Comparison of ENCODE assay signal across 21 cellular contexts in genomic region chrX:11125079-11125478, GRCh38. TPM values are rescaled to one million over a fixed set of nuclear protein-coding genes. Genes with fewer than 3 reads are reported as not detected.
A peak's percentile ranks its signal among the peaks of the same experiment; 100 is the strongest.
DNase-seq lines count a peak whose midpoint lies in the region; ATAC-seq, FAIRE-seq and TF ChIP-seq lines count a peak whose summit lies in the region.
"Had no signal": no experiment of that assay in that cellular context is flagged by ENCODE, and none has a peak within 500 bp of the region (broad histone marks: within the 10 kb centered on the region; RNA-seq: fewer than 3 reads in every experiment).

No MANE protein-coding gene starts in this region.

- no peaks in the 10 kb centered on the region for H3K9me3 ChIP-seq in small intestine (ENCODE audit: control insufficient read depth, low read depth)
- H3K9me3 ChIP-seq in aorta (ENCODE audit: control insufficient read depth, low read length): no peaks in the 10 kb centered on the region
- H3K9me3 ChIP-seq: Caco-2 had no signal

- no peak overlapping the region for H3K4me3 ChIP-seq in epithelial cell of esophagus (ENCODE audit: low read length)
- H3K4me3 ChIP-seq in small intestine (ENCODE audit: low read depth in 1 of 2, low read length in 2 of 2): no peak overlapping the region
- H3K4me3 ChIP-seq in aorta (ENCODE audit: low read length in 2 of 2): no peak overlapping the region

- intact Hi-C loops in left colon (cut with DNase I, micrococcal nuclease) (no loop called here), aorta (cut with DNase I) (no loop called here)

- 42 to 80% (median 46%) methylated on average over 4 of the region's 4 CpGs for WGBS in small intestine, 3 donors
- WGBS in aorta, 2 donors: 72 to 89% methylated on average over 4 of the region's 4 CpGs

- DNase-seq in amniotic epithelial cell (ENCODE audit: low read depth) (peak; percentile 2), epithelial cell of esophagus (ENCODE audit: low read depth) (peak; percentile 4), left colon (no peak), small intestine (peak; percentile 27), AG20443 (ENCODE audit: low spot score) (no peak), aorta (no peak)
- no peak for DNase-seq in stimulated activated CD4-positive, alpha-beta T cell treated with anti-CD3 and anti-CD28 coated beads, Interleukin-4, amount 100 ng/mL, for 24 hours
- DNase-seq: ACHN; AML-193; Caco-2; CD4-positive, alpha-beta T cell; DMS79; GF-D8; GOT3; H7; HFFc6 had no signal

- no peak overlapping the region for H3K27ac ChIP-seq in small intestine (ENCODE audit: low read depth in 1 of 2, low read length in 1 of 2)
- H3K27ac ChIP-seq in aorta (ENCODE audit: low read depth in 1 of 2, low read length in 2 of 2): no peak overlapping the region
- H3K27ac ChIP-seq: C4-2B had no signal

- H3K36me3 ChIP-seq in small intestine (ENCODE audit: control insufficient read depth in 2 of 2, insufficient read depth in 2 of 2, low read length in 2 of 2): peaks cover 0 to 4% of the 10 kb centered on the region in 2 donors
- H3K36me3 ChIP-seq in aorta (ENCODE audit: control insufficient read depth in 1 of 2, insufficient read depth in 2 of 2, low read length in 1 of 2): no peaks in the 10 kb centered on the region

- no peak for FAIRE-seq in small intestine (lab: Jason Lieb, UNC)
- FAIRE-seq: A204.1, D721Med had no signal

- no peak for TF ChIP-seq POLR2A in GM18505 (IDR thresholded peaks at IDR 0.05; ENCODE audit: borderline replicate concordance, extremely low read depth, insufficient read depth, insufficient read length)

- no peak for TF ChIP-seq CTCF in epithelial cell of esophagus (IDR thresholded peaks at IDR 0.05; ENCODE audit: insufficient read depth, low read depth, low read length, missing control alignments)

- H3K27me3 ChIP-seq in small intestine (ENCODE audit: control insufficient read depth in 2 of 2, insufficient read depth in 2 of 2, low read length in 2 of 2) (no peaks in the 10 kb centered on the region), aorta (ENCODE audit: control insufficient read depth in 1 of 2, insufficient read depth in 2 of 2, low read length in 1 of 2) (no peaks in the 10 kb centered on the region)

- no peaks in the 10 kb centered on the region for H3K4me1 ChIP-seq in small intestine (ENCODE audit: control insufficient read depth in 2 of 2, insufficient read depth in 1 of 2, low read depth in 1 of 2, low read length in 1 of 2)
- no peaks in the 10 kb centered on the region for H3K4me1 ChIP-seq in aorta (ENCODE audit: control insufficient read depth in 1 of 2, insufficient read depth in 2 of 2, low read length in 2 of 2)
- H3K4me1 ChIP-seq: Caco-2 had no signal

- ATAC-seq in left colon (peak; percentile 68), GM18505 (IDR thresholded peaks at IDR 0.05; ENCODE audit: unreplicated experiment) (no peak), aorta (ENCODE audit: low FRiP score) (no peak)
- ATAC-seq: HCT116 had no signal

RNA-seq across cellular contexts. Expression of gene HCCS, which starts 13.9 kb away (rescaled TPM):
- total RNA-seq in left colon (10 to 100 TPM; 40.8 to 43.6 TPM), aorta (10 to 100 TPM; 14.0 to 18.1 TPM)
- polyA plus RNA-seq in small intestine (10 to 100 TPM; 26.2 to 40.3 (median 31.6) TPM), aorta (10 to 100 TPM; 10.9 to 27.2 TPM)

Comparison
In these comparisons a context has a peak if more than half of its experiments do, and no peak if none do; other contexts are left out.
1. DNase-seq: peak in amniotic epithelial cell (single experiment), epithelial cell of esophagus (single experiment) and small intestine (single experiment); none in left colon (0 of 2), AG20443 (single experiment), stimulated activated CD4-positive, alpha-beta T cell treated with anti-CD3 and anti-CD28 coated beads, Interleukin-4, amount 100 ng/mL, for 24 hours (single experiment) and aorta (0 of 2).